In genomic region chr11:103384652-103385051, GRCh38 we compare ENCODE assay signal across 1 cellular context.
TF ChIP-seq lines count a peak whose summit lies in the region.

No MANE protein-coding gene starts in this region.

TF ChIP-seq in IMR-90, 13 proteins besides CTCF, POLR2A, EP300 and RAD21 (continued from another document):
- no peak for TF ChIP-seq RCOR1 (IDR thresholded peaks at IDR 0.05; ENCODE audit: insufficient replicate concordance, low read length)
- TF ChIP-seq MAFK (IDR thresholded peaks at IDR 0.05; ENCODE audit: low read depth, low read length), result no peak
- TF ChIP-seq BHLHE40 (IDR thresholded peaks at IDR 0.05; ENCODE audit: low read depth, low read length), result no peak
- TF ChIP-seq USF2 (IDR thresholded peaks at IDR 0.05; ENCODE audit: low read depth, low read length), result no peak
